Comparison of ENCODE assay signal across 8 cellular contexts in the genomic region with DNA sequence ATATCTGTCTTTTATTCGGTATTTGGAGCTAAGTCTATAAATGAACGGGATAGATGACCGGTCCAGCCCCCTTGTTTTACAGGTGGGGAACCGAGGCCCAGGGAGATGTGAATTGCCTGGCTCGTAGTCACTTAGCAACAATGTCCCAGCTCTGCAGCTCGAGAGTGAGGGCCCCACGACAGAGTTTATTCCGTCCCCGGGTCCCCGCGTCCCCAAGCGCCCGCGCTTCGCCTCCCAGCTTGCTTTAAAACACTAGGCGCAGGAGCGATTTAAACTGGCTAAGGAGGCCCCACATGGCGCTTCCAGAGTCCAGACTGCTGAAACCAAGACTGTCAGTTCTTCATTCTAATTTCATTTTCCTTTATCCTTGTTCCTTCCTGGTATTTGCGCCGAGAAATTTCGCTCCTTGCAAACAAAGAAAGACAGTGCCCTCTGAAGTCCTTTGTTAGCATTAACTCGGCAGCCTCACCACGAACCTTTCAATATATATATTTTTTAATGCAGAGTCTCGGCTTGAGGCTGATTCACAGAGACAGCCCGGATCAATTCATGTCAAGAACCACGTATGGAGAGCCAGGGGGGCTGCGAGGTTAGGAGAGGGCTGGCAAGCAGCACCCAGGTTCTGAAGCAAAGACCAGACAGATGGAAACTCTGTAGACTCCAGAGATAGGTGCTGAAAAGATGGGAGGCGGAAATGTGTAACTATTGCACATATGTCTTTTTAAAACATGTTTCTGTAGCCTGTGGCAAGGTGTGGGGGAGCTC. TPM values are rescaled to one million over a fixed set of nuclear protein-coding genes. Genes with fewer than 3 reads are reported as not detected.
A peak's percentile ranks its signal among the peaks of the same experiment; 100 is the strongest.
DNase-seq lines count a peak whose midpoint lies in the region; ATAC-seq and TF ChIP-seq lines count a peak whose summit lies in the region.

No MANE protein-coding gene starts in this region.

- H3K27ac ChIP-seq in ACC112 (ENCODE audit: low read depth, low read length) (peak overlapping the region; percentile 85), cardiac muscle cell (no peak overlapping the region)

- H3K4me3 Mint-ChIP-seq in activated naive CD4-positive, alpha-beta T cell treated with anti-CD3 and anti-CD28 coated beads, Interleukin-2, amount 50 U/mL, for 24 hours = peak overlapping the region; percentile 88
- peak overlapping the region; percentile 92 for H3K4me3 Mint-ChIP-seq in osteocyte (ENCODE audit: unreplicated experiment)

- H3K36me3 Mint-ChIP-seq in activated naive CD4-positive, alpha-beta T cell treated with anti-CD3 and anti-CD28 coated beads, Interleukin-2, amount 50 U/mL, for 24 hours = no peaks in the 10 kb centered on the region
- no peaks in the 10 kb centered on the region for H3K36me3 Mint-ChIP-seq in osteocyte (ENCODE audit: unreplicated experiment)

- DNase-seq in NCI-H69 (lab: John Stamatoyannopoulos, UW) (peak; percentile 62), cardiac muscle cell (ENCODE audit: low read depth in 1 of 2, low spot score in 1 of 2) (peak; percentile 71 to 90), osteocyte (ENCODE audit: extremely low spot score, unreplicated experiment) (no peak)
- DNase-seq in stimulated activated CD4-positive, alpha-beta T cell treated with anti-CD3 and anti-CD28 coated beads, Interleukin-2, amount 100 ng/mL, for 48 hours = no peak

- no peak overlapping the region for H3K27ac Mint-ChIP-seq in activated naive CD4-positive, alpha-beta T cell treated with anti-CD3 and anti-CD28 coated beads, Interleukin-2, amount 50 U/mL, for 24 hours
- H3K27ac Mint-ChIP-seq in osteocyte (ENCODE audit: unreplicated experiment) = peak overlapping the region; percentile 77

- no peaks in the 10 kb centered on the region for H3K9me3 ChIP-seq in cardiac muscle cell (ENCODE audit: low read depth)

- TF ChIP-seq CTCF in cardiac muscle cell (IDR thresholded peaks at IDR 0.05; ENCODE audit: low read depth, low read length) (peak; percentile 71), osteocyte (IDR thresholded peaks at IDR 0.05) (peak; percentile 82)

- H3K4me1 Mint-ChIP-seq in activated naive CD4-positive, alpha-beta T cell treated with anti-CD3 and anti-CD28 coated beads, Interleukin-2, amount 50 U/mL, for 24 hours = peaks cover 38% of the 10 kb centered on the region
- H3K4me1 Mint-ChIP-seq in osteocyte (ENCODE audit: unreplicated experiment) = peaks cover 44% of the 10 kb centered on the region

- H3K36me3 ChIP-seq in ACC112 (ENCODE audit: insufficient read depth, low read length) = no peaks in the 10 kb centered on the region
- H3K36me3 ChIP-seq in cardiac muscle cell = no peaks in the 10 kb centered on the region

- H3K4me1 ChIP-seq in ACC112 (ENCODE audit: control insufficient read depth, insufficient read depth, low read length, unreplicated experiment) (peaks cover 39% of the 10 kb centered on the region), cardiac muscle cell (ENCODE audit: low read depth) (no peaks in the 10 kb centered on the region)

- no peaks in the 10 kb centered on the region for H3K9me3 Mint-ChIP-seq in activated naive CD4-positive, alpha-beta T cell treated with anti-CD3 and anti-CD28 coated beads, Interleukin-2, amount 50 U/mL, for 24 hours
- H3K9me3 Mint-ChIP-seq in osteocyte (ENCODE audit: unreplicated experiment) = no peaks in the 10 kb centered on the region

- peak overlapping the region; percentile 85 for H3K4me3 ChIP-seq in ACC112 (ENCODE audit: low read depth, low read length)
- H3K4me3 ChIP-seq in GM08714 (ENCODE audit: low read length) = peak overlapping the region; percentile 98; the same call in 1 of the 2 replicates
- peak overlapping the region; percentile 88 for H3K4me3 ChIP-seq in cardiac muscle cell

- H3K27me3 Mint-ChIP-seq in activated naive CD4-positive, alpha-beta T cell treated with anti-CD3 and anti-CD28 coated beads, Interleukin-2, amount 50 U/mL, for 24 hours = peaks cover 10% of the 10 kb centered on the region
- no peaks in the 10 kb centered on the region for H3K27me3 Mint-ChIP-seq in osteocyte (ENCODE audit: unreplicated experiment)

- H3K79me2 ChIP-seq in ACC112 (ENCODE audit: control insufficient read depth, insufficient read depth, low read length, unreplicated experiment) = peaks cover 31% of the 10 kb centered on the region

- ATAC-seq in GM21423 (IDR thresholded peaks at IDR 0.05; ENCODE audit: unreplicated experiment) = no peak

- H2AFZ ChIP-seq in ACC112 (ENCODE audit: low read length, unreplicated experiment) = peak overlapping the region; percentile 87

- H3K27me3 ChIP-seq in ACC112 (ENCODE audit: insufficient read depth, low read length) (no peaks in the 10 kb centered on the region), cardiac muscle cell (no peaks in the 10 kb centered on the region)

RNA-seq across cellular contexts. Expression of gene ENC1, which starts 1.4 kb away (rescaled TPM):
- total RNA-seq in cardiac muscle cell (5.7 and 6.5 TPM in 2 replicates), osteocyte (12.9 and 13.8 TPM in 2 replicates)
- 0.56 and 2.3 TPM in 2 replicates for polyA plus RNA-seq in cardiac muscle cell

RNA-seq across cellular contexts. Expression of gene HEXB, which starts 43.1 kb away (rescaled TPM):
- total RNA-seq in cardiac muscle cell (26.4 and 30.1 TPM in 2 replicates), osteocyte (153 and 175 TPM in 2 replicates)
- polyA plus RNA-seq in cardiac muscle cell = 26.8 and 36.7 TPM in 2 replicates

Comparison
In these comparisons a context has a peak if more than half of its experiments do, and no peak if none do; other contexts are left out.
1. DNase-seq: peak in NCI-H69 (single experiment) and cardiac muscle cell (2 of 2); none in osteocyte (single experiment) and stimulated activated CD4-positive, alpha-beta T cell treated with anti-CD3 and anti-CD28 coated beads, Interleukin-2, amount 100 ng/mL, for 48 hours (0 of 2).
2. Peak in every context shown above with its lines, with median percentiles within 50 percentile points of each other: H3K4me3 ChIP-seq.